In the genomic region with DNA sequence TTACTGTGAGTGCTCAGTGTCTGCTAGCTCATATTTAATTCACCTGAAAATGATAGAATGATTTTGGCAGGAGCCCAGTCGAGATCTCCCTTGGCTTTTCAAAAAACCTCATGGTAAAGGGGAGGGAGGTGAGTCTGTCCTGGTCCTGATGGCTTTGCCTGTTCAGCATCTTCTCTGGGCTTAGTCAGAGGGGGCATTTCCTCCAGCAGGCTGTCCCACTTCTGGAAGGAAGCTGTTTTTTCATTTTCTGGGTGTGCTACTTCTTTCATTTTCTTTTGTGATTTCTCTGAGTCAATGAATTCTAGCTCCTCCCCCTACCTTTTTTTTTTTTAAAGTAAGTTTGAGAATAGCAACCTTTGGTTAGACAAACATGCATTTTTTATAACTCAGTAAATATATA, we compare ENCODE assay signal across 19 cellular contexts. TPM values are rescaled to one million over a fixed set of nuclear protein-coding genes. Genes with fewer than 3 reads are reported as not detected.
DNase-seq lines count a peak whose midpoint lies in the region; ATAC-seq and TF ChIP-seq lines count a peak whose summit lies in the region.
"Had no signal": no experiment of that assay in that cellular context is flagged by ENCODE, and none has a peak within 500 bp of the region (broad histone marks: within the 10 kb centered on the region; RNA-seq: fewer than 3 reads in every experiment).

No MANE protein-coding gene starts in this region.

- peaks cover 7% of the 10 kb centered on the region for H3K27me3 Mint-ChIP-seq in activated CD4-positive, alpha-beta T cell treated with anti-CD3 and anti-CD28 coated beads for 36 hours
- H3K27me3 Mint-ChIP-seq in activated CD4-positive, alpha-beta memory T cell treated with anti-CD3 and anti-CD28 coated beads, Interleukin-2, amount 10 ng/mL, durations not matched to agents 7 days and 5 days = no peaks in the 10 kb centered on the region
- H3K27me3 Mint-ChIP-seq in glutamatergic neuron (ENCODE audit: unreplicated experiment) = peaks cover 3% of the 10 kb centered on the region

- H3K9me3 Mint-ChIP-seq in activated CD4-positive, alpha-beta T cell treated with anti-CD3 and anti-CD28 coated beads for 36 hours (ENCODE audit: low read depth) = no peaks in the 10 kb centered on the region
- no peaks in the 10 kb centered on the region for H3K9me3 Mint-ChIP-seq in activated CD4-positive, alpha-beta memory T cell treated with anti-CD3 and anti-CD28 coated beads, Interleukin-2, amount 10 ng/mL, durations not matched to agents 7 days and 5 days
- H3K9me3 Mint-ChIP-seq in glutamatergic neuron (ENCODE audit: unreplicated experiment) = peaks cover 3% of the 10 kb centered on the region
- H3K9me3 Mint-ChIP-seq: immature natural killer cell, mesothelial cell of epicardium had no signal

- H3K18ac ChIP-seq in mesenchymal stem cell (ENCODE audit: low read depth in 1 of 2, low read length in 2 of 2) = no peak overlapping the region

- intact Hi-C loops in activated CD4-positive, alpha-beta T cell treated with anti-CD3 and anti-CD28 coated beads for 36 hours (cut with DNase I, micrococcal nuclease) = no loop called here

- no peak overlapping the region for H3K27ac ChIP-seq in mesenchymal stem cell (ENCODE audit: low read length, poor library complexity, severe bottlenecking)
- H3K27ac ChIP-seq: A549, suprapubic skin had no signal

- H3K4me3 ChIP-seq in mesenchymal stem cell (ENCODE audit: insufficient read depth in 1 of 2, low read depth in 1 of 2, low read length in 2 of 2) = no peak overlapping the region
- H3K4me3 ChIP-seq: A549, dorsolateral prefrontal cortex, K562, suprapubic skin had no signal

- no peaks in the 10 kb centered on the region for H3K27me3 ChIP-seq in mesenchymal stem cell (ENCODE audit: control insufficient read depth in 1 of 2, insufficient read depth in 1 of 2, low read length in 2 of 2)
- H3K27me3 ChIP-seq: dorsolateral prefrontal cortex, suprapubic skin had no signal

- H3K36me3 Mint-ChIP-seq in activated CD4-positive, alpha-beta T cell treated with anti-CD3 and anti-CD28 coated beads for 36 hours (ENCODE audit: low read depth) = no peaks in the 10 kb centered on the region
- no peaks in the 10 kb centered on the region for H3K36me3 Mint-ChIP-seq in activated CD4-positive, alpha-beta memory T cell treated with anti-CD3 and anti-CD28 coated beads, Interleukin-2, amount 10 ng/mL, durations not matched to agents 7 days and 5 days (ENCODE audit: low read depth)
- H3K36me3 Mint-ChIP-seq in glutamatergic neuron (ENCODE audit: unreplicated experiment) = peaks cover 6% of the 10 kb centered on the region
- H3K36me3 Mint-ChIP-seq: mesothelial cell of epicardium had no signal

- no peak for TF ChIP-seq CTCF in glutamatergic neuron (IDR thresholded peaks at IDR 0.05; ENCODE audit: partially characterized antibody, unreplicated experiment)

- H2BK15ac ChIP-seq in mesenchymal stem cell (ENCODE audit: low read depth, poor library complexity, severe bottlenecking) = no peak overlapping the region

- no peak overlapping the region for H2AK5ac ChIP-seq in mesenchymal stem cell (ENCODE audit: low read length, severe bottlenecking)

- no peak overlapping the region for H2BK5ac ChIP-seq in mesenchymal stem cell (ENCODE audit: low read depth, low read length, poor library complexity, severe bottlenecking)

- CTCF ChIA-PET in activated CD4-positive, alpha-beta T cell treated with anti-CD3 and anti-CD28 coated beads for 36 hours (lab: Charles Lee) = interaction anchor here (0.6 to 1.3 kb wide), 6 partner anchors 12 to 238 kb away, joined by 3 to 5 read pairs (median 4); no protein-coding TSS in a partner anchor
- CTCF ChIA-PET in activated CD4-positive, alpha-beta memory T cell treated with anti-CD3 and anti-CD28 coated beads, Interleukin-2, amount 10 ng/mL, durations not matched to agents 7 days and 5 days (lab: Charles Lee) = interaction anchor here (1.1 to 1.8 kb wide), 2 partner anchors 15 to 478 kb away, joined by 3 to 5 read pairs; no protein-coding TSS in a partner anchor

- no peaks in the 10 kb centered on the region for H3K9me3 ChIP-seq in mesenchymal stem cell (ENCODE audit: control insufficient read depth, low read length)
- H3K9me3 ChIP-seq: A549, suprapubic skin had no signal

- peak; percentile 94 for ATAC-seq in activated CD4-positive, alpha-beta T cell treated with anti-CD3 and anti-CD28 coated beads for 36 hours
- ATAC-seq in GM21723 (IDR thresholded peaks at IDR 0.05; ENCODE audit: unreplicated experiment) (peak; percentile 68), GM19324 (IDR thresholded peaks at IDR 0.05; ENCODE audit: low FRiP score, unreplicated experiment) (no peak), HG02588 (IDR thresholded peaks at IDR 0.05; ENCODE audit: unreplicated experiment) (no peak)
- ATAC-seq: A549, K562 had no signal

- no peak overlapping the region for H2BK120ac ChIP-seq in mesenchymal stem cell (ENCODE audit: low read depth, low read length)

- H3K23ac ChIP-seq in mesenchymal stem cell (ENCODE audit: low read length in 2 of 2) = no peak overlapping the region

- WGBS in mesenchymal stem cell = 85% methylated on average over 1 of the region's 1 CpG

- no peak overlapping the region for H3K14ac ChIP-seq in mesenchymal stem cell (ENCODE audit: low read length in 2 of 2)

- no peak overlapping the region for H3K4ac ChIP-seq in mesenchymal stem cell (ENCODE audit: low read depth in 1 of 2, low read length in 2 of 2)

- peaks cover 8% of the 10 kb centered on the region for H3K4me1 ChIP-seq in mesenchymal stem cell (ENCODE audit: control insufficient read depth, insufficient read depth, low read depth, low read length)

- H2BK12ac ChIP-seq in mesenchymal stem cell (ENCODE audit: low read length in 2 of 2) = no peak overlapping the region

- no peak overlapping the region for H3K9ac ChIP-seq in mesenchymal stem cell (ENCODE audit: low read length)

- H2AFZ ChIP-seq in mesenchymal stem cell (ENCODE audit: low read depth, low read length) = no peak overlapping the region

- no peak overlapping the region for H3K27ac Mint-ChIP-seq in activated CD4-positive, alpha-beta T cell treated with anti-CD3 and anti-CD28 coated beads for 36 hours
- H3K27ac Mint-ChIP-seq in activated CD4-positive, alpha-beta memory T cell treated with anti-CD3 and anti-CD28 coated beads, Interleukin-2, amount 10 ng/mL, durations not matched to agents 7 days and 5 days = peak overlapping the region; percentile 61
- H3K27ac Mint-ChIP-seq in glutamatergic neuron (ENCODE audit: unreplicated experiment) = no peak overlapping the region
- H3K27ac Mint-ChIP-seq: mesothelial cell of epicardium had no signal

- no peaks in the 10 kb centered on the region for H3K79me1 ChIP-seq in mesenchymal stem cell (replicated peaks; ENCODE audit: low read length, poor library complexity, severe bottlenecking)

- H3K36me3 ChIP-seq in mesenchymal stem cell (ENCODE audit: control insufficient read depth in 1 of 2, insufficient read depth in 2 of 2, low read depth in 1 of 2, low read length in 2 of 2) = no peaks in the 10 kb centered on the region
- H3K36me3 ChIP-seq: suprapubic skin had no signal

- peaks cover 13% of the 10 kb centered on the region for H3K4me1 Mint-ChIP-seq in activated CD4-positive, alpha-beta T cell treated with anti-CD3 and anti-CD28 coated beads for 36 hours
- peaks cover 19% of the 10 kb centered on the region for H3K4me1 Mint-ChIP-seq in activated CD4-positive, alpha-beta memory T cell treated with anti-CD3 and anti-CD28 coated beads, Interleukin-2, amount 10 ng/mL, durations not matched to agents 7 days and 5 days
- peaks cover 20% of the 10 kb centered on the region for H3K4me1 Mint-ChIP-seq in glutamatergic neuron (ENCODE audit: low read depth, unreplicated experiment)
- H3K4me1 Mint-ChIP-seq: immature natural killer cell had no signal

- peak; percentile 40 for DNase-seq in activated CD4-positive, alpha-beta T cell treated with anti-CD3 and anti-CD28 coated beads for 36 hours
- no peak for DNase-seq in activated CD4-positive, alpha-beta T cell treated with anti-CD3 and anti-CD28 coated beads, Interleukin-2, amount 50 U/mL, for 4 hours
- DNase-seq in activated CD4-positive, alpha-beta memory T cell treated with anti-CD3 and anti-CD28 coated beads, Interleukin-2, amount 10 ng/mL, durations not matched to agents 7 days and 5 days = peak; percentile 20
- peak; percentile 29 for DNase-seq in mesenchymal stem cell
- DNase-seq in glutamatergic neuron = no peak
- DNase-seq: activated CD8-positive, alpha-beta memory T cell treated with anti-CD3 and anti-CD28 coated beads, Interleukin-2, amount 50 U/mL, for 4 hours; dorsolateral prefrontal cortex; immature natural killer cell; NCI-H1694; NCI-H510A treated with DMSO at 0.1 percent for 48 hours; occipital lobe; T-helper 9 cell had no signal

- H4K8ac ChIP-seq in mesenchymal stem cell (ENCODE audit: low read length) = no peak overlapping the region

- POLR2A ChIA-PET in activated CD4-positive, alpha-beta T cell treated with anti-CD3 and anti-CD28 coated beads for 36 hours (lab: Charles Lee) = interaction anchor here (0.6 kb wide), 1 partner anchor 19 kb away, joined by 4 read pairs; no protein-coding TSS in a partner anchor
- POLR2A ChIA-PET in activated CD4-positive, alpha-beta memory T cell treated with anti-CD3 and anti-CD28 coated beads, Interleukin-2, amount 10 ng/mL, durations not matched to agents 7 days and 5 days (lab: Charles Lee) = interaction anchor here (1.2 to 1.4 kb wide), 2 partner anchors 59 to 204 kb away, joined by 3 read pairs; a partner anchor contains a TSS

- no peak overlapping the region for H4K91ac ChIP-seq in mesenchymal stem cell (ENCODE audit: low read length)

- no peak overlapping the region for H3K4me2 ChIP-seq in mesenchymal stem cell (ENCODE audit: low read length, poor library complexity, severe bottlenecking)
- H3K4me2 ChIP-seq: A549 had no signal

- no peak overlapping the region for H3K4me3 Mint-ChIP-seq in activated CD4-positive, alpha-beta T cell treated with anti-CD3 and anti-CD28 coated beads for 36 hours
- H3K4me3 Mint-ChIP-seq in activated CD4-positive, alpha-beta memory T cell treated with anti-CD3 and anti-CD28 coated beads, Interleukin-2, amount 10 ng/mL, durations not matched to agents 7 days and 5 days = no peak overlapping the region
- H3K4me3 Mint-ChIP-seq in glutamatergic neuron (ENCODE audit: unreplicated experiment) = no peak overlapping the region
- H3K4me3 Mint-ChIP-seq: immature natural killer cell, mesothelial cell of epicardium had no signal

RNA-seq across cellular contexts. Expression of a gene that starts 58.8 kb away (rescaled TPM):
- total RNA-seq in activated CD4-positive, alpha-beta T cell treated with anti-CD3 and anti-CD28 coated beads for 36 hours = 10 to 100 TPM; 38.8 to 55.9 TPM
- total RNA-seq in activated CD4-positive, alpha-beta memory T cell treated with anti-CD3 and anti-CD28 coated beads, Interleukin-2, amount 10 ng/mL, durations not matched to agents 7 days and 5 days = 10 to 100 TPM; 58.8 to 63.7 TPM
- 41.5 TPM for polyA plus RNA-seq in mesenchymal stem cell (2013, experiment 1 of 2)
- 48.2 TPM for polyA plus RNA-seq in mesenchymal stem cell (2013, experiment 2 of 2)
- total RNA-seq in glutamatergic neuron (ENCODE audit: unreplicated experiment) = 39.1 TPM

Comparison
In these comparisons a context has a peak if more than half of its experiments do, and no peak if none do; other contexts are left out.
1. DNase-seq: peak in activated CD4-positive, alpha-beta T cell treated with anti-CD3 and anti-CD28 coated beads for 36 hours (single experiment), activated CD4-positive, alpha-beta memory T cell treated with anti-CD3 and anti-CD28 coated beads, Interleukin-2, amount 10 ng/mL, durations not matched to agents 7 days and 5 days (single experiment) and mesenchymal stem cell (single experiment); none in activated CD4-positive, alpha-beta T cell treated with anti-CD3 and anti-CD28 coated beads, Interleukin-2, amount 50 U/mL, for 4 hours (0 of 2) and glutamatergic neuron (single experiment).
2. ATAC-seq: peak in activated CD4-positive, alpha-beta T cell treated with anti-CD3 and anti-CD28 coated beads for 36 hours (single experiment) and GM21723 (single experiment); none in GM19324 (single experiment) and HG02588 (single experiment).